In the genomic region with DNA sequence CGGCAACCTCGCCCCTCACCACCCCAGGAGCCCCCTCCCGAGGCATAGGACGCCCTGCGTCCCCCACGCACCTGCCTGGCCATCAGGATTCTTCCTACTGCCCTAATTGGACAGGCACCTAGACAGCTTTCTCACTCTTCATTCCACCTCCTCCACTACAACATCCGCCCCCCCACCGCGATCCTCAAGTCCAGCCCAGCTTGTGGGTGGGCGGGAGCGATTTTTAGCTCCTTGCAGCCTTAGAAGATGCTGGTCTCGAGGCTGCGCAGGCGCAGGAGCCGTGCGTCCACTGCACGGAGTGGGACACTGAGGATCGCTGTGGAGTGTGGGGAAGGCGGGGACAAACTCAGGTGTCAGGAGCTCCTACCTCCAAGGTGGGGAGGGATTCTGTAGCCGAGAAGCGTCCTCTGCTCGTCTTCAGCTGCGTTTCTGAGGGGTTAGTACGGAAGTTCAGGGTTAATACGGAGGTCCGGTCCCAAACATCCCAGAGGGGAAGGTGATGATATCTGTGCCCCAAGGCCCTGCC, we compare ENCODE assay signal across 8 cellular contexts. TPM values are rescaled to one million over a fixed set of nuclear protein-coding genes. Genes with fewer than 3 reads are reported as not detected.
DNase-seq lines count a peak whose midpoint lies in the region; ATAC-seq and TF ChIP-seq lines count a peak whose summit lies in the region.

A gene (minus strand): TSS at position 162 of the 526 bp plus-strand sequence. CDS start 4,600 bp downstream, outside the sequence.

- DNase-seq in CD4-positive, alpha-beta T cell: no peak
- no peak for DNase-seq in naive B cell
- no peak for DNase-seq in iPS-NIHi7 (ENCODE audit: extremely low spot score)
- DNase-seq in ecto neural progenitor cell (ENCODE audit: low spot score): no peak
- no peak for DNase-seq in NCI-H187 treated with DMSO at 0.1 percent for 48 hours (lab: John Stamatoyannopoulos, UW)

- H3K4me1 Mint-ChIP-seq in CD4-positive, alpha-beta T cell (ENCODE audit: low read depth): peaks cover 36% of the 10 kb centered on the region
- peaks cover 20 to 25% (median 21%) of the 10 kb centered on the region in 3 donors for H3K4me1 Mint-ChIP-seq in IgD-negative memory B cell
- H3K4me1 Mint-ChIP-seq in brain: peaks cover 54% of the 10 kb centered on the region
- peaks cover 28 to 56% (median 41%) of the 10 kb centered on the region in 3 donors for H3K4me1 Mint-ChIP-seq in naive B cell

- intact Hi-C loops in CD4-positive, alpha-beta T cell (cut with DNase I, micrococcal nuclease): no loop called here

- H3K4me3 Mint-ChIP-seq in CD4-positive, alpha-beta T cell: peak within 1 kb of the TSS; percentile 31
- peak within 1 kb of the TSS; percentile 61 to 90 (median 68) for H3K4me3 Mint-ChIP-seq in IgD-negative memory B cell
- peak within 1 kb of the TSS; percentile 81 to 95 (median 88) for H3K4me3 Mint-ChIP-seq in brain
- H3K4me3 Mint-ChIP-seq in naive B cell: peak within 1 kb of the TSS; percentile 52 to 79 (median 70)

- CTCF ChIA-PET in CD4-positive, alpha-beta T cell (lab: Charles Lee): interaction anchor here (0.6 to 0.9 kb wide), 2 partner anchors 37 to 74 kb away, joined by 3 to 4 read pairs; no protein-coding TSS in a partner anchor

- ATAC-seq in CD4-positive, alpha-beta T cell (ENCODE audit: poor library complexity): no peak
- ATAC-seq in naive B cell (ENCODE audit: low read depth in 2 of 2) (no peak), GM21723 (IDR thresholded peaks at IDR 0.05; ENCODE audit: unreplicated experiment) (no peak)

- no peaks in the 10 kb centered on the region for H3K9me3 ChIP-seq in CD4-positive, alpha-beta T cell (ENCODE audit: control insufficient read depth, low read length)

- no peak within 1 kb of the TSS for H3K27ac Mint-ChIP-seq in CD4-positive, alpha-beta T cell
- H3K27ac Mint-ChIP-seq in IgD-negative memory B cell: peak within 1 kb of the TSS; percentile 53 to 90 (median 62)
- peak within 1 kb of the TSS; percentile 9 to 89 (median 75) for H3K27ac Mint-ChIP-seq in brain
- peak within 1 kb of the TSS in 5 of 6 donors; percentile 49 to 88 (median 73) for H3K27ac Mint-ChIP-seq in naive B cell

- peaks cover 88% of the 10 kb centered on the region for H3K27me3 Mint-ChIP-seq in CD4-positive, alpha-beta T cell
- H3K27me3 Mint-ChIP-seq in IgD-negative memory B cell (peaks cover 79% of the 10 kb centered on the region), brain (peaks cover 80% of the 10 kb centered on the region), naive B cell (peaks cover 67 to 93% (median 69%) of the 10 kb centered on the region in 3 donors)

- TF ChIP-seq CTCF in CD4-positive, alpha-beta T cell (IDR thresholded peaks at IDR 0.05): no peak
- TF ChIP-seq CTCF in brain (conservative IDR thresholded peaks at IDR 0.05): no peak

- no peak within 1 kb of the TSS for H3K27ac ChIP-seq in CD4-positive, alpha-beta T cell (ENCODE audit: low read depth, low read length)

- no peaks in the 10 kb centered on the region for H3K36me3 Mint-ChIP-seq in CD4-positive, alpha-beta T cell (ENCODE audit: low read depth)
- H3K36me3 Mint-ChIP-seq in IgD-negative memory B cell: no peaks in the 10 kb centered on the region
- H3K36me3 Mint-ChIP-seq in brain: no peaks in the 10 kb centered on the region
- peaks cover 0 to 19% of the 10 kb centered on the region in 2 donors for H3K36me3 Mint-ChIP-seq in naive B cell

- H3K9me3 Mint-ChIP-seq in CD4-positive, alpha-beta T cell: no peaks in the 10 kb centered on the region
- peaks cover 0 to 15% (median 6%) of the 10 kb centered on the region in 3 donors for H3K9me3 Mint-ChIP-seq in IgD-negative memory B cell
- H3K9me3 Mint-ChIP-seq in brain: peaks cover 0 to 21% (median 3%) of the 10 kb centered on the region in 5 experiments
- peaks cover 1 to 17% (median 6%) of the 10 kb centered on the region in 7 donors for H3K9me3 Mint-ChIP-seq in naive B cell

- H3K27me3 ChIP-seq in CD4-positive, alpha-beta T cell (ENCODE audit: control insufficient read depth, insufficient read depth, low read length): peaks cover 93% of the 10 kb centered on the region

- POLR2A ChIA-PET in CD4-positive, alpha-beta T cell (lab: Charles Lee): interaction anchor here (0.5 kb wide), 1 partner anchor 768 kb away, joined by 3 read pairs; no protein-coding TSS in a partner anchor

RNA-seq across cellular contexts. Expression of the gene that starts here (rescaled TPM):
- total RNA-seq in CD4-positive, alpha-beta T cell: not detected
- polyA plus RNA-seq in IgD-negative memory B cell (not detected), brain (ENCODE audit: insufficient read depth, low read depth, low replicate concordance) (20.0 TPM), naive B cell (ENCODE audit: low read depth in 6 of 6) (not detected)

Comparison
In these comparisons a context has a peak if more than half of its experiments do, and no peak if none do; other contexts are left out.
1. RNA of the gene that starts here (polyA plus RNA-seq): 20.0 TPM in brain (single experiment); not detected in IgD-negative memory B cell (single experiment) and not detected in naive B cell; every median in the first group is over 10 times any median in the second.
2. H3K4me3 Mint-ChIP-seq: peak in every context shown above with its lines; median percentile 88 in brain; 70 in naive B cell; 68 in IgD-negative memory B cell; 31 in CD4-positive, alpha-beta T cell.